8 cellular contexts compared by ENCODE assay signal in the genomic region with DNA sequence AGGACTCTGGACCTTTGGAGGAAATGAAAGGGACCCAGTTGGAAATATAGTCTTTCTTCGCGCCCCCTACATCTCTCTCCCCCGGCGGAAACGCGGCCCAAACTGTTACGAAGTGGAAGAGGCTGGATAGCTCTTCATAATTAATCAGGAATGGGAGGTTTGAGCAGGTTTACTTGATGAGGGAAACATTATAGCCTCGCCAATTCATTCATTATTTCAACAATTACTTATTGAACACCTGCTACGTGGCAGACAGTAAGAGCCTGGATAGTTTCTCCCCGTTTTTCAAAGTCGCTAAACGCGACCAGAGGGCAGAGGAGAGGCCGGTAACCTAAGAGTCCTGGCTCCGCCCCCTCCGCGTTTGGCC. TPM values are rescaled to one million over a fixed set of nuclear protein-coding genes. Genes with fewer than 3 reads are reported as not detected.
DNase-seq lines count a peak whose midpoint lies in the region; ATAC-seq and TF ChIP-seq lines count a peak whose summit lies in the region.

No MANE protein-coding gene starts in this region.

- H3K4me3 ChIP-seq in duodenal mucosa (ENCODE audit: low read depth in 1 of 2, low read length in 2 of 2): peak overlapping the region; percentile 77 to 93
- H3K4me3 ChIP-seq in naive thymus-derived CD4-positive, alpha-beta T cell (ENCODE audit: low read length): peak overlapping the region; percentile 93

- peaks cover 32 to 35% of the 10 kb centered on the region in 2 donors for H3K4me1 ChIP-seq in duodenal mucosa (ENCODE audit: control insufficient read depth in 1 of 2, insufficient read depth in 2 of 2, low read length in 2 of 2)
- peaks cover 26 to 33% of the 10 kb centered on the region in 2 donors for H3K4me1 ChIP-seq in naive thymus-derived CD4-positive, alpha-beta T cell (ENCODE audit: control insufficient read depth in 2 of 2, insufficient read depth in 2 of 2, low read length in 2 of 2)

- peaks cover 17 to 46% (median 33%) of the 10 kb centered on the region in 7 donors for H3K4me1 Mint-ChIP-seq in naive thymus-derived CD4-positive, alpha-beta T cell

- in situ Hi-C loops in ACHN (cut with HindIII; ENCODE audit: low pct_ligation_motif_present, low pct_unique_long_range_greater_than_20kb, low sequenced_read_pairs): no loop called here

- H3K27me3 Mint-ChIP-seq in naive thymus-derived CD4-positive, alpha-beta T cell: peaks cover 22 to 27% (median 25%) of the 10 kb centered on the region in 5 donors

- peak overlapping the region; percentile 91 to 97 (median 95) for H3K27ac Mint-ChIP-seq in naive thymus-derived CD4-positive, alpha-beta T cell

- peaks cover 9 to 18% of the 10 kb centered on the region in 2 donors for H3K36me3 ChIP-seq in duodenal mucosa (ENCODE audit: control insufficient read depth in 1 of 2, insufficient read depth in 2 of 2, low read length in 2 of 2)
- H3K36me3 ChIP-seq in naive thymus-derived CD4-positive, alpha-beta T cell (ENCODE audit: control insufficient read depth in 2 of 3, insufficient read depth in 3 of 3, low read length in 3 of 3): peaks cover 0 to 21% (median 0%) of the 10 kb centered on the region in 3 experiments

- no peak for ATAC-seq in naive thymus-derived CD4-positive, alpha-beta T cell

- H3K4me3 Mint-ChIP-seq in naive thymus-derived CD4-positive, alpha-beta T cell: peak overlapping the region; percentile 94 to 99 (median 98)

- DNase-seq in ACHN (peak; percentile 90), GM20000 (ENCODE audit: low spot score) (peak; percentile 92), LoVo (ENCODE audit: low spot score) (peak; percentile 90), NCI-H1092 treated with DMSO at 0.1 percent for 48 hours (lab: John Stamatoyannopoulos, UW) (no peak), pons (ENCODE audit: low spot score) (no peak)
- DNase-seq in naive thymus-derived CD4-positive, alpha-beta T cell: no peak
- no peak for DNase-seq in activated CD8-positive, alpha-beta memory T cell treated with anti-CD3 and anti-CD28 coated beads, Interleukin-2, amount 50 U/mL, for 4 hours

- peaks cover 0 to 9% (median 0%) of the 10 kb centered on the region in 11 donors for H3K9me3 Mint-ChIP-seq in naive thymus-derived CD4-positive, alpha-beta T cell

- no peak for TF ChIP-seq CTCF in GM20000 (IDR thresholded peaks at IDR 0.05; ENCODE audit: extremely low read depth, missing control alignments)

- H3K36me3 Mint-ChIP-seq in naive thymus-derived CD4-positive, alpha-beta T cell: no peaks in the 10 kb centered on the region

- POLR2A ChIA-PET in naive thymus-derived CD4-positive, alpha-beta T cell (lab: Charles Lee): interaction anchor here (0.6 to 6.3 kb wide), 12 partner anchors 10 to 312 kb away, joined by 3 to 133 read pairs (median 10); a partner anchor contains a TSS

- intact Hi-C loops in naive thymus-derived CD4-positive, alpha-beta T cell (cut with micrococcal nuclease): loop anchor here (1.0 to 2.0 kb wide), 4 partner anchors 25 to 268 kb away; a partner anchor contains a TSS

- CTCF ChIA-PET in naive thymus-derived CD4-positive, alpha-beta T cell (lab: Charles Lee): interaction anchor here (0.6 to 5.3 kb wide), 11 partner anchors 9 to 58 kb away, joined by 3 to 40 read pairs (median 6); a partner anchor contains a TSS

- peak overlapping the region; percentile 78 for H3K27ac ChIP-seq in duodenal mucosa (ENCODE audit: low read depth, low read length)
- H3K27ac ChIP-seq in naive thymus-derived CD4-positive, alpha-beta T cell (ENCODE audit: low read depth, low read length): peak overlapping the region; percentile 75

- peaks cover 7 to 11% of the 10 kb centered on the region in 2 donors for H3K27me3 ChIP-seq in duodenal mucosa (ENCODE audit: control insufficient read depth in 1 of 2, insufficient read depth in 2 of 2, low read length in 2 of 2)
- H3K27me3 ChIP-seq in naive thymus-derived CD4-positive, alpha-beta T cell (ENCODE audit: control insufficient read depth in 2 of 2, insufficient read depth in 2 of 2, low read length in 2 of 2): peaks cover 0 to 4% of the 10 kb centered on the region in 2 donors

- H3K9ac ChIP-seq in duodenal mucosa (ENCODE audit: low read depth in 1 of 2, low read length in 2 of 2): peak overlapping the region; percentile 64 to 89

- H3K9me3 ChIP-seq in duodenal mucosa (ENCODE audit: control insufficient read depth in 1 of 2, low read length in 2 of 2): no peaks in the 10 kb centered on the region
- no peaks in the 10 kb centered on the region for H3K9me3 ChIP-seq in naive thymus-derived CD4-positive, alpha-beta T cell (ENCODE audit: control insufficient read depth in 2 of 3, low read length in 3 of 3)

RNA-seq across cellular contexts. Expression of a gene that starts 0.2 kb away (rescaled TPM):
- total RNA-seq in naive thymus-derived CD4-positive, alpha-beta T cell: 10 to 100 TPM; 10.8 to 21.0 (median 14.1) TPM
- 10 to 100 TPM; 26.7 to 40.4 TPM for polyA plus RNA-seq in naive thymus-derived CD4-positive, alpha-beta T cell

RNA-seq across cellular contexts. Expression of a gene that starts 1.8 kb away (rescaled TPM):
- total RNA-seq in naive thymus-derived CD4-positive, alpha-beta T cell: 10 to 100 TPM in 3 of 5 experiments, 1 to 10 TPM in 2; 3.5 to 16.9 (median 11.2) TPM
- 1 to 10 TPM; 3.9 to 4.5 TPM for polyA plus RNA-seq in naive thymus-derived CD4-positive, alpha-beta T cell

RNA-seq across cellular contexts. Expression of a gene that starts 11.9 kb away (rescaled TPM):
- 10 to 100 TPM; 27.0 to 69.0 (median 31.9) TPM for total RNA-seq in naive thymus-derived CD4-positive, alpha-beta T cell
- 10 to 100 TPM; 60.1 to 67.2 TPM for polyA plus RNA-seq in naive thymus-derived CD4-positive, alpha-beta T cell

RNA-seq across cellular contexts. Expression of a gene that starts 24.9 kb away (rescaled TPM):
- 100 to 1,000 TPM; 146 to 271 (median 222) TPM for total RNA-seq in naive thymus-derived CD4-positive, alpha-beta T cell
- polyA plus RNA-seq in naive thymus-derived CD4-positive, alpha-beta T cell: 10 to 100 TPM in 1 of 2 donors, 1 to 10 TPM in 1; 8.7 to 13.1 TPM

RNA-seq across cellular contexts. Expression of a gene that starts 30.9 kb away (rescaled TPM):
- under 1 TPM in 4 of 5 experiments, not detected in 1; 0.19 to 0.78 (median 0.51) TPM for total RNA-seq in naive thymus-derived CD4-positive, alpha-beta T cell
- under 1 TPM; 0.32 to 0.41 TPM for polyA plus RNA-seq in naive thymus-derived CD4-positive, alpha-beta T cell

Comparison
In these comparisons a context has a peak if more than half of its experiments do, and no peak if none do; other contexts are left out.
1. DNase-seq: peak in ACHN (single experiment), GM20000 (single experiment) and LoVo (single experiment); none in naive thymus-derived CD4-positive, alpha-beta T cell (0 of 9), NCI-H1092 treated with DMSO at 0.1 percent for 48 hours (single experiment), pons (single experiment) and activated CD8-positive, alpha-beta memory T cell treated with anti-CD3 and anti-CD28 coated beads, Interleukin-2, amount 50 U/mL, for 4 hours (single experiment).